In genomic region chr9:33778700-33779351, GRCh38 we compare ENCODE assay signal across 8 cellular contexts. TPM values are rescaled to one million over a fixed set of nuclear protein-coding genes. Genes with fewer than 3 reads are reported as not detected.
A peak's percentile ranks its signal among the peaks of the same experiment; 100 is the strongest.
DNase-seq lines count a peak whose midpoint lies in the region; ATAC-seq, FAIRE-seq and TF ChIP-seq lines count a peak whose summit lies in the region.

No MANE protein-coding gene starts in this region.

- H3K27me3 ChIP-seq in body of pancreas, result no peaks in the 10 kb centered on the region

- ATAC-seq in T-cell (replicated peaks in 1 of 4) (peak; percentile 69 to 83 (median 78)), body of pancreas (peak; percentile 83), GM19324 (IDR thresholded peaks at IDR 0.05; ENCODE audit: low FRiP score, unreplicated experiment) (no peak)

- intact Hi-C loops in body of pancreas (cut with DNase I), result no loop called here

- no peak overlapping the region for H3K27ac Mint-ChIP-seq in T-cell
- no peak overlapping the region for H3K27ac Mint-ChIP-seq in immature natural killer cell

- H3K27me3 Mint-ChIP-seq in T-cell (peaks cover 5 to 10% of the 10 kb centered on the region in 2 donors), immature natural killer cell (ENCODE audit: low read depth in 3 of 3) (peaks cover 2 to 3% (median 2%) of the 10 kb centered on the region in 3 donors)

- H3K4me3 ChIP-seq in body of pancreas, result no peak overlapping the region

- peak; percentile 66 for FAIRE-seq in H54 (lab: Jason Lieb, UNC)

- H3K36me3 Mint-ChIP-seq in T-cell, result no peaks in the 10 kb centered on the region
- no peaks in the 10 kb centered on the region for H3K36me3 Mint-ChIP-seq in immature natural killer cell

- peaks cover 0 to 3% (median 2%) of the 10 kb centered on the region in 3 donors for H3K4me1 Mint-ChIP-seq in T-cell
- H3K4me1 Mint-ChIP-seq in immature natural killer cell, result peaks cover 0 to 1% of the 10 kb centered on the region in 2 donors

- POLR2A ChIA-PET in T-cell (lab: Charles Lee), result no interaction called here

- 11 to 12% methylated on average over 6 of the region's 6 CpGs for WGBS in body of pancreas, 2 donors

- TF ChIP-seq POLR2A in H54 (IDR thresholded peaks at IDR 0.05; ENCODE audit: low read depth, low read length) (no peak), body of pancreas (IDR thresholded peaks at IDR 0.05) (no peak)

- no peaks in the 10 kb centered on the region for H3K36me3 ChIP-seq in body of pancreas (replicated peaks in 1 of 2; ENCODE audit: insufficient read depth in 1 of 2, low read depth in 2 of 2)

- H3K9me3 ChIP-seq in body of pancreas, result no peaks in the 10 kb centered on the region

- H3K4me1 ChIP-seq in body of pancreas, result peaks cover 31% of the 10 kb centered on the region

- peak; percentile 59 for DNase-seq in ELF-1 (ENCODE audit: low read depth, low spot score)
- no peak for DNase-seq in H54 (ENCODE audit: insufficient read length, low spot score)
- peak; percentile 26 for DNase-seq in NCI-H1048 (lab: John Stamatoyannopoulos, UW)
- peak in 33 of 34 experiments; percentile 1 to 51 (median 30) for DNase-seq in T-cell
- peak; percentile 59 to 72 (median 66) for DNase-seq in body of pancreas
- DNase-seq in immature natural killer cell, result peak; percentile 56 to 67 (median 62)
- DNase-seq in stimulated activated CD4-positive, alpha-beta T cell treated with anti-CD3 and anti-CD28 coated beads, Interleukin-1b, Interleukin-23, amount 100 ng/mL, for 4 hours (ENCODE audit: low read depth in 2 of 2), result peak; percentile 11 to 46

- H3K27ac ChIP-seq in body of pancreas, result peak overlapping the region in 2 of 4 donors; percentile 1 to 18

- CTCF ChIA-PET in T-cell (lab: Charles Lee), result interaction anchor here (0.6 to 2.0 kb wide), 7 partner anchors 10 to 159 kb away, joined by 3 to 22 read pairs (median 4); partner anchors contain the start of gene UBE2R2 (in 1 of the 2)

- H3K4me3 Mint-ChIP-seq in T-cell, result no peak overlapping the region
- H3K4me3 Mint-ChIP-seq in immature natural killer cell, result no peak overlapping the region

- TF ChIP-seq CTCF in body of pancreas (IDR thresholded peaks at IDR 0.05), result peak; percentile 46 to 76 (median 70)

- H3K9me3 Mint-ChIP-seq in T-cell, result no peaks in the 10 kb centered on the region
- H3K9me3 Mint-ChIP-seq in immature natural killer cell, result peaks cover 0 to 1% (median 0%) of the 10 kb centered on the region in 6 donors

RNA-seq across cellular contexts. Expression of gene PRSS3, which starts 16.5 kb away (rescaled TPM):
- 1 to 10 TPM in 3 of 5 donors, not detected in 2; 1.1 to 1.9 (median 1.4) TPM for total RNA-seq in T-cell
- total RNA-seq in body of pancreas, result 100 to 1,000 TPM; 526 to 604 TPM
- polyA plus RNA-seq in immature natural killer cell, result 1 to 10 TPM in 1 of 3 donors, not detected in 2; 1.6 TPM

RNA-seq across cellular contexts. Expression of gene UBE2R2, which starts 38.1 kb away (rescaled TPM):
- 10 to 100 TPM; 23.8 to 29.3 (median 28.1) TPM for total RNA-seq in T-cell
- total RNA-seq in body of pancreas, result 10 to 100 TPM; 26.7 to 31.4 TPM
- polyA plus RNA-seq in immature natural killer cell, result 10 to 100 TPM; 13.9 to 21.9 (median 18.0) TPM

Comparison
In these comparisons a context has a peak if more than half of its experiments do, and no peak if none do; other contexts are left out.
1. RNA of gene PRSS3, which starts 16.5 kb away (total RNA-seq): 526 to 604 TPM in body of pancreas; 1.1 to 1.9 TPM in T-cell; every median in the first group is over 100 times any median in the second.